1 cellular context compared by ENCODE assay signal in genomic region chr18:48017625-48018024, GRCh38.
TF ChIP-seq lines count a peak whose summit lies in the region.

No MANE protein-coding gene starts in this region.

TF ChIP-seq in liver, 16 proteins besides CTCF, POLR2A, EP300 and RAD21 (continued from another document):
- TF ChIP-seq ZBTB33 (IDR thresholded peaks at IDR 0.05) (no peak), SP1 (IDR thresholded peaks at IDR 0.05) (no peak), RXRA (IDR thresholded peaks at IDR 0.05) (peak in 1 of 2 donors; percentile 67), FOXA1 (IDR thresholded peaks at IDR 0.05) (no peak), FOXA2 (IDR thresholded peaks at IDR 0.05) (peak; percentile 55), MAX (IDR thresholded peaks at IDR 0.05) (peak; percentile 55), JUND (IDR thresholded peaks at IDR 0.05) (peak in 1 of 2 donors; percentile 44), ATF3 (IDR thresholded peaks at IDR 0.05) (no peak), HNF4G (IDR thresholded peaks at IDR 0.05) (peak; percentile 15), NR2F2 (IDR thresholded peaks at IDR 0.05) (no peak), TAF1 (conservative IDR thresholded peaks at IDR 0.05) (no peak)
